In the genomic region with DNA sequence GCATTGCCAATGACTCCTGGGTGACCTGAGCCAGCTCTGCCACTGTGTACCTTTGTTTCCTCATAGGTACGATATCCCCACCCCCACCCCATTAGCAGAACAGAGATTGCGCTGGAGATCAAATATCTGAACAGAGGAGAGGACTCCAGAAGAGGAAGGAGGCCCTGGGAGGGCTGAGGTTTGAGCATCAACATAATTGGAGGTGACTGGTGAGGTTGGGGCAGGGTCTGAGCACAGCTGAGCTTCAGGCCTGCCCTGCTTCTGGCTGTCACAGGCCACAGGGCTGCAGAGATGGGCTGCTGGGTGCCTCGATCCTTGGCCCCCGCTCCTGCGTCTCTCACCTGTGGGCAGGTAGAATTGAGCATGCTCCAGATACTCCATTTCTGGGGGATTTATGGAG, we compare ENCODE assay signal across 31 cellular contexts. TPM values are rescaled to one million over a fixed set of nuclear protein-coding genes. Genes with fewer than 3 reads are reported as not detected.
"Had no signal": no experiment of that assay in that cellular context is flagged by ENCODE, and none has a peak within 500 bp of the region (broad histone marks: within the 10 kb centered on the region; RNA-seq: fewer than 3 reads in every experiment).

No MANE protein-coding gene starts in this region.

- ATAC-seq: activated naive CD8-positive, alpha-beta T cell treated with anti-CD3 and anti-CD28 coated beads, Interleukin-2, amount 50 U/mL, for 24 hours; activated T-cell treated with anti-CD3 and anti-CD28 coated beads, Interleukin-2, amount 50 U/mL, for 4 hours had no signal

- H3K27me3 ChIP-seq: MG63 had no signal

- H3K4me3 Mint-ChIP-seq: activated B cell treated with CpG ODN at 0.5 μM for 24 hours; activated CD4-positive, alpha-beta memory T cell treated with anti-CD3 and anti-CD28 coated beads for 36 hours; activated naive CD4-positive, alpha-beta T cell treated with anti-CD3 and anti-CD28 coated beads, Interleukin-2, amount 10 ng/mL, durations not matched to agents 7 days and 5 days; activated naive CD8-positive, alpha-beta T cell; activated naive CD8-positive, alpha-beta T cell treated with anti-CD3 and anti-CD28 coated beads, Interleukin-2, amount 50 U/mL, for 24 hours; activated T-cell treated with anti-CD3 and anti-CD28 coated beads, Interleukin-2, amount 50 U/mL, for 4 hours; central memory CD8-positive, alpha-beta T cell; T-helper 1 cell treated with Interleukin-12 subunit alpha and Interleukin-12 subunit beta and Interleukin-4 antibody, amounts not matched to agents 30 μg/mL and 1 μg/mL, for 36 hours; T-helper 2 cell treated with Interferon-gamma antibody and Interleukin-4, amounts not matched to agents 5 μg/mL and 100 μg/mL, for 36 hours had no signal

- H3K9ac ChIP-seq: SK-N-SH had no signal

- H3K36me3 Mint-ChIP-seq: activated CD4-positive, alpha-beta memory T cell treated with anti-CD3 and anti-CD28 coated beads for 36 hours; activated naive CD4-positive, alpha-beta T cell treated with anti-CD3 and anti-CD28 coated beads, Interleukin-2, amount 10 ng/mL, durations not matched to agents 7 days and 5 days; activated naive CD8-positive, alpha-beta T cell had no signal

- H3K9me3 Mint-ChIP-seq: activated B cell treated with CpG ODN at 0.5 μM for 24 hours; activated CD4-positive, alpha-beta memory T cell treated with anti-CD3 and anti-CD28 coated beads for 36 hours; activated naive CD4-positive, alpha-beta T cell treated with anti-CD3 and anti-CD28 coated beads, Interleukin-2, amount 10 ng/mL, durations not matched to agents 7 days and 5 days; activated naive CD8-positive, alpha-beta T cell treated with anti-CD3 and anti-CD28 coated beads, Interleukin-2, amount 50 U/mL, for 24 hours; activated T-cell treated with anti-CD3 and anti-CD28 coated beads, Interleukin-2, amount 50 U/mL, for 4 hours; central memory CD8-positive, alpha-beta T cell; T-helper 1 cell treated with Interleukin-12 subunit alpha and Interleukin-12 subunit beta and Interleukin-4 antibody, amounts not matched to agents 30 μg/mL and 1 μg/mL, for 36 hours; T-helper 2 cell treated with Interferon-gamma antibody and Interleukin-4, amounts not matched to agents 5 μg/mL and 100 μg/mL, for 36 hours had no signal

- H3K9me3 ChIP-seq: MG63, SJCRH30, SK-N-SH had no signal

- H3K27ac ChIP-seq: brain microvascular endothelial cell, SJCRH30 had no signal

- H3K36me3 ChIP-seq: brain microvascular endothelial cell, MG63, SJCRH30 had no signal

- H3K27ac Mint-ChIP-seq: activated B cell treated with CpG ODN at 0.5 μM for 24 hours; activated CD4-positive, alpha-beta memory T cell treated with anti-CD3 and anti-CD28 coated beads for 36 hours; activated naive CD4-positive, alpha-beta T cell treated with anti-CD3 and anti-CD28 coated beads, Interleukin-2, amount 10 ng/mL, durations not matched to agents 7 days and 5 days; activated naive CD8-positive, alpha-beta T cell; activated naive CD8-positive, alpha-beta T cell treated with anti-CD3 and anti-CD28 coated beads, Interleukin-2, amount 50 U/mL, for 24 hours; T-helper 1 cell treated with Interleukin-12 subunit alpha and Interleukin-12 subunit beta and Interleukin-4 antibody, amounts not matched to agents 30 μg/mL and 1 μg/mL, for 36 hours; T-helper 2 cell treated with Interferon-gamma antibody and Interleukin-4, amounts not matched to agents 5 μg/mL and 100 μg/mL, for 36 hours had no signal

- H3K4me3 ChIP-seq: MG63, SJCRH30 had no signal

- H3K4me1 Mint-ChIP-seq: activated B cell treated with CpG ODN at 0.5 μM for 24 hours; central memory CD8-positive, alpha-beta T cell had no signal

- H3K4me1 ChIP-seq: SJCRH30 had no signal

- DNase-seq: activated B cell treated with CpG ODN at 0.5 μM for 24 hours; activated CD4-positive, alpha-beta memory T cell treated with anti-CD3 and anti-CD28 coated beads for 36 hours; activated CD4-positive, alpha-beta T cell treated with anti-CD3 and anti-CD28 coated beads for 4 hours; activated CD4-positive, alpha-beta T cell treated with anti-CD3 and anti-CD28 coated beads, Interleukin-2, amount 50 U/mL, for 1 hour; activated CD4-positive, CD25-positive, alpha-beta regulatory T cell treated with anti-CD3 and anti-CD28 coated beads, Interleukin-2, amount 50 U/mL, for 72 hours; activated CD8-positive, alpha-beta memory T cell treated with anti-CD3 and anti-CD28 coated beads, Interleukin-2, amount 50 U/mL, for 4 hours; activated effector memory CD4-positive, alpha-beta T cell treated with Interleukin-2 at 50 U/mL for 16 hours; activated naive CD4-positive, alpha-beta T cell treated with anti-CD3 and anti-CD28 coated beads, Interleukin-2, amount 10 ng/mL, durations not matched to agents 7 days and 5 days; activated naive CD8-positive, alpha-beta T cell treated with anti-CD3 and anti-CD28 coated beads, Interleukin-2, amount 50 U/mL, for 24 hours; activated T-cell treated with anti-CD3 and anti-CD28 coated beads for 4 hours; activated T-cell treated with anti-CD3 and anti-CD28 coated beads, Interleukin-2, amount 50 U/mL, for 4 hours; brain microvascular endothelial cell; Kasumi-1; KG1; MG63; NCI-H1048; NCI-H1436; NCI-H1694; NCI-H1930; NCI-H2081 treated with DMSO at 0.1 percent for 48 hours; NCI-H2171; NCI-H510A; NCI-H526; NCI-H774; SHP77; SJCRH30 had no signal

RNA-seq across cellular contexts. Expression of a gene that starts 21.3 kb away (rescaled TPM):
- total RNA-seq: SJCRH30 had no signal
